Comparison of ENCODE assay signal across 7 cellular contexts in the genomic region with DNA sequence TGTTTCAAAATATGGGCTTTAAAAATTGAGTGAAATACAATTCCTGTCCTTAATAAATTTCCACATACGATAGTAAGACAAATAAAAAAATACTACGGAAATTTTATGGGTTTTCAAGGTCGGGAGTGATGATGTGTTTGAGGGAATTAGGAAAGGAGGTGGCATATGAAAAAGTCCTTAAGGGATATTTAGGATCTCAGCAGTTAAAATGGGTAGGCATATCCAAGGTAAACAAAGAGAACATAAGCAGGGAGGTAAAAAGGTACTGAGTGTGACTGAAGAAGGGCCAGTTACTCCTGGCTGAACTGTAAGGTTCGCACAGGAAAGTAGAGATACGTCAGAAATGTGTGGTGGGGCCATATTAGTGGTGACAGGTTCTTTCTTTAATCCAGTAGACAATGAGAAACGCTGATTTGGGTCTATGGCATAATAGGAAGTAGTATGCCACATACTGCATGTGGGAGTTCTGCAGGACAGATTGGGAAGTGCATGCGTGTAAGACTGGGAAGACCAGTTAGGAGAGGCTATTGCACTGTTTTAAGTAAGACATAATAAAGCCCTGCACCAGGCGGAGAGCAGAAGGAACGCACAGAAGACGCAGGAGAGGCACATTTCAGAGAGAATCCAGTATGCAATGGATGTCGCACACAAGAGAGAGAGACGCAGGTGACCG. TPM values are rescaled to one million over a fixed set of nuclear protein-coding genes. Genes with fewer than 3 reads are reported as not detected.
DNase-seq lines count a peak whose midpoint lies in the region; ATAC-seq and TF ChIP-seq lines count a peak whose summit lies in the region.

No MANE protein-coding gene starts in this region.

- H3K27me3 Mint-ChIP-seq in immature natural killer cell (ENCODE audit: low read depth in 3 of 3), result peaks cover 0 to 3% (median 0%) of the 10 kb centered on the region in 3 donors

- in situ Hi-C loops in T47D (cut with HindIII; ENCODE audit: low pct_unique_long_range_greater_than_20kb, low sequenced_read_pairs), result no loop called here

- peak overlapping the region; percentile 75 to 98 (median 82) for H3K4me3 ChIP-seq in skin epidermis

- no peaks in the 10 kb centered on the region for H3K9me3 Mint-ChIP-seq in immature natural killer cell

- no peaks in the 10 kb centered on the region for H3K36me3 Mint-ChIP-seq in immature natural killer cell

- peak; percentile 1 for ATAC-seq in HG03066 (IDR thresholded peaks at IDR 0.05; ENCODE audit: low read depth, unreplicated experiment)
- ATAC-seq in HG03159 (IDR thresholded peaks at IDR 0.05; ENCODE audit: unreplicated experiment), result no peak

- peak; percentile 6 for TF ChIP-seq CTCF in GM10266 (IDR thresholded peaks at IDR 0.05; ENCODE audit: control insufficient read depth, insufficient read depth, low read depth, missing control alignments)

- DNase-seq in GM10266 (ENCODE audit: extremely low spot score) (peak; percentile 53), NCI-H69 (lab: John Stamatoyannopoulos, UW) (peak; percentile 86), T47D (ENCODE audit: low read depth in 1 of 2, low spot score in 1 of 2) (peak; percentile 30 to 93), immature natural killer cell (peak; percentile 46 to 55 (median 51))

- H3K27ac ChIP-seq in skin epidermis, result peak overlapping the region in 20 of 21 experiments; percentile 57 to 97 (median 90)

- H3K4me1 Mint-ChIP-seq in immature natural killer cell, result peaks cover 20 to 35% of the 10 kb centered on the region in 2 donors

- H3K4me3 Mint-ChIP-seq in immature natural killer cell, result no peak overlapping the region

- no peak overlapping the region for H3K27ac Mint-ChIP-seq in immature natural killer cell

RNA-seq across cellular contexts. Expression of gene HMGCR, which starts 0.9 kb away (rescaled TPM):
- 10 to 100 TPM in 2 of 3 donors, 1 to 10 TPM in 1; 9.6 to 18.4 (median 11.2) TPM for polyA plus RNA-seq in immature natural killer cell
